Comparison of ENCODE assay signal across 17 cellular contexts in genomic region chr6:77403424-77403823, GRCh38. TPM values are rescaled to one million over a fixed set of nuclear protein-coding genes. Genes with fewer than 3 reads are reported as not detected.
DNase-seq lines count a peak whose midpoint lies in the region; ATAC-seq and TF ChIP-seq lines count a peak whose summit lies in the region.
"Had no signal": no experiment of that assay in that cellular context is flagged by ENCODE, and none has a peak within 500 bp of the region (broad histone marks: within the 10 kb centered on the region; RNA-seq: fewer than 3 reads in every experiment).

No MANE protein-coding gene starts in this region.

- H2BK5ac ChIP-seq in mesendoderm (ENCODE audit: low read length), result no peak overlapping the region

- no peak overlapping the region for H2BK120ac ChIP-seq in mesendoderm (ENCODE audit: low read depth, low read length)

- H3K56ac ChIP-seq in mesendoderm (ENCODE audit: low read length), result no peak overlapping the region

- no peaks in the 10 kb centered on the region for H3K9me3 ChIP-seq in testis
- H3K9me3 ChIP-seq: ovary, upper lobe of left lung had no signal

- H2BK15ac ChIP-seq in mesendoderm (replicated peaks; ENCODE audit: low read depth), result no peak overlapping the region

- H3K4me1 ChIP-seq in mesendoderm (ENCODE audit: control insufficient read depth, low read depth, low read length) (no peaks in the 10 kb centered on the region), testis (no peaks in the 10 kb centered on the region)
- H3K4me1 ChIP-seq: upper lobe of left lung had no signal

- no peak for TF ChIP-seq CTCF in testis (IDR thresholded peaks at IDR 0.05)

- no peak overlapping the region for H3K9ac ChIP-seq in mesendoderm (ENCODE audit: low read length)

- TF ChIP-seq POLR2A in testis (IDR thresholded peaks at IDR 0.05), result no peak

- H3K4ac ChIP-seq in mesendoderm (ENCODE audit: low read depth, low read length), result no peak overlapping the region

- no peaks in the 10 kb centered on the region for H3K79me2 ChIP-seq in mesendoderm (ENCODE audit: control insufficient read depth, insufficient read depth, low read length)

- ATAC-seq in HG03139 (IDR thresholded peaks at IDR 0.05; ENCODE audit: unreplicated experiment), result no peak
- ATAC-seq: activated T-cell treated with anti-CD3 and anti-CD28 coated beads, Interleukin-2, amount 50 U/mL, for 72 hours had no signal

- DNase-seq in AG08395 (ENCODE audit: low spot score), result peak; percentile 2
- DNase-seq in HS-5 (ENCODE audit: low read depth), result peak; percentile 42
- peak; percentile 43 for DNase-seq in dedifferentiated amniotic fluid mesenchymal stem cell (ENCODE audit: extremely low spot score)
- DNase-seq in mesendoderm, result peak; percentile 71
- DNase-seq in testis, result no peak
- DNase-seq in stimulated activated CD4-positive, alpha-beta T cell treated with anti-CD3 and anti-CD28 coated beads, Interleukin-2, amount 100 ng/mL, for 48 hours, result no peak
- DNase-seq in LoVo (ENCODE audit: low spot score), result no peak
- DNase-seq: activated CD4-positive, alpha-beta T cell treated with anti-CD3 and anti-CD28 coated beads for 48 hours; activated T-cell treated with anti-CD3 and anti-CD28 coated beads, Interleukin-2, amount 50 U/mL, for 72 hours; amygdala; DMS79 treated with DMSO at 0.1 percent for 48 hours; dorsolateral prefrontal cortex; ovary; upper lobe of left lung had no signal

- H4K8ac ChIP-seq in mesendoderm (ENCODE audit: low read depth, low read length), result no peak overlapping the region

- intact Hi-C loops in testis (cut with DNase I; ENCODE audit: low total_unique reads), result no loop called here

- H3K27me3 ChIP-seq in mesendoderm (ENCODE audit: insufficient read depth, low read length, poor library complexity), result no peaks in the 10 kb centered on the region
- no peaks in the 10 kb centered on the region for H3K27me3 ChIP-seq in testis
- H3K27me3 ChIP-seq: dorsolateral prefrontal cortex, ovary, upper lobe of left lung had no signal

- no peaks in the 10 kb centered on the region for H3K36me3 ChIP-seq in mesendoderm (ENCODE audit: control insufficient read depth, insufficient read depth, low read length)
- H3K36me3 ChIP-seq in testis (ENCODE audit: low read depth, missing control alignments), result no peaks in the 10 kb centered on the region
- H3K36me3 ChIP-seq: ovary, upper lobe of left lung had no signal

- no peak overlapping the region for H3K18ac ChIP-seq in mesendoderm (ENCODE audit: low read length)

- no peak overlapping the region for H2AK5ac ChIP-seq in mesendoderm (ENCODE audit: low read length)

- no peak overlapping the region for H3K23ac ChIP-seq in mesendoderm (ENCODE audit: low read length)

- H4K5ac ChIP-seq in mesendoderm (ENCODE audit: low read length), result no peak overlapping the region

- no peak overlapping the region for H3K4me3 ChIP-seq in mesendoderm (ENCODE audit: low read length)
- H3K4me3 ChIP-seq in testis, result no peak overlapping the region
- H3K4me3 ChIP-seq: dorsolateral prefrontal cortex, ovary, upper lobe of left lung had no signal

- no peak overlapping the region for H3K4me2 ChIP-seq in mesendoderm (ENCODE audit: low read length)

- H3K79me1 ChIP-seq in mesendoderm (ENCODE audit: low read length), result no peaks in the 10 kb centered on the region

- no peak overlapping the region for H3K27ac ChIP-seq in mesendoderm (ENCODE audit: low read depth, low read length)
- H3K27ac ChIP-seq in testis, result no peak overlapping the region
- H3K27ac ChIP-seq: dorsolateral prefrontal cortex, ovary, upper lobe of left lung had no signal

RNA-seq across cellular contexts. Expression of gene HTR1B, which starts 59.9 kb away (rescaled TPM):
- polyA plus RNA-seq in mesendoderm (2013, experiment 1 of 2), result 0.38 TPM
- 0.42 TPM for polyA plus RNA-seq in mesendoderm (2013, experiment 2 of 2)
- total RNA-seq in testis, result 1 to 10 TPM; 2.5 to 4.7 TPM
- polyA plus RNA-seq in testis (ENCODE audit: insufficient read depth, low read depth, low replicate concordance), result 0.80 TPM
- total RNA-seq: activated T-cell treated with anti-CD3 and anti-CD28 coated beads, Interleukin-2, amount 50 U/mL, for 72 hours; T-helper 1 cell treated with Interleukin-12 subunit alpha and Interleukin-12 subunit beta and Interleukin-4 antibody, amounts not matched to agents 30 ng/mL and 1 ng/mL, for 36 hours had no signal
- polyA plus RNA-seq: liver had no signal

Comparison
In these comparisons a context has a peak if more than half of its experiments do, and no peak if none do; other contexts are left out.
1. DNase-seq: peak in AG08395 (single experiment), HS-5 (single experiment), dedifferentiated amniotic fluid mesenchymal stem cell (single experiment) and mesendoderm (single experiment); none in testis (single experiment), stimulated activated CD4-positive, alpha-beta T cell treated with anti-CD3 and anti-CD28 coated beads, Interleukin-2, amount 100 ng/mL, for 48 hours (0 of 2) and LoVo (single experiment).